1 cellular context compared by ENCODE assay signal in the genomic region with DNA sequence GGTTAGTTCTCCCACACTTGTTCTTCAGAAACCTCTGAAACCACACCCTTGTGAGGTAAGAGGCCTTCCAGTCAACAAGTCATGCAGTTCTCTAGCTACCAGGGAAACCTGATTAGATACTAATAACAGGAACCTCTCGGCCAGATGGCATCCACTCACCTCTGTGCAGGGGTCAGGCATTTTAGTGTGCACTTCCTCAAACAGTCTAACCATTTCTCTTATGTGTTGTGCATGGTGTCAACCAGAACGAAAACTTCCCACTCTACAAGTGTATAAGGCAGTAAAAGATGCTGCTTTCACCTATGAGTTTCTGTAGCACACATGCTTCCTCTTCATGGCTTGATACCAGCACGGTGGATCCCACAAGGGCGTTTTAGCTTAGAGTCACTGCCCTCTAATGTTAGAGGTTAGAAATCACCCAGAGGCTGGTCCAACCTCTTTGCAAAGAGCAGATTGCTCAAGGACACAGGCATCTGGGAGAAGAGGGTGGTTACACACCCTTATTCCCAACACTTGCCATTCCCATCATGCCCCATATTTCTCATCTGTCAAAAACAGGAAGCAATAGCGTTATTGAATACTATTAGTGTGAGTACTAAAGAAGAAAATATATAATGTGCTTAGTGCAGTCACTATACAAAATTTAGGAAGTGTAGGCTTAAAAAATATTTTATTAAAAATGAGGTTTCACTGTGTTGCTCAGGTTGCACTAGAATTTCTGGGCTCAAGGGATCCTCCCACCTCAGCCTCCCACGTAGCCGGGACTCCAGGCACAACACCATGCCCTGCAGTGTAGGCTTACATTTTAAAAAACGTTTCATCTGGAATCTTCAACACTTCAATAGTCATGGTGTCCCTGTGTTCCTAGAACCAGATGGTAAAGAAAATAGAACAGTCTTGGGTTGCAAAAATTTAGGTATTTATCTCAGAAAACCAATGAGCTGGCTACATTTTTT.
A peak's percentile ranks its signal among the peaks of the same experiment; 100 is the strongest.
TF ChIP-seq lines count a peak whose summit lies in the region.

No MANE protein-coding gene starts in this region.

TF ChIP-seq in HCT116, 20 proteins besides CTCF, POLR2A, EP300 and RAD21:
- no peak for TF ChIP-seq EZH2phosphoT487 (IDR thresholded peaks at IDR 0.05; ENCODE audit: borderline replicate concordance)
- TF ChIP-seq POLR2AphosphoS5 (IDR thresholded peaks at IDR 0.05; ENCODE audit: low read depth, low read length), result 0 out of 2 replicates have a peak, but pooled peaks have one; percentile 16
- TF ChIP-seq, protein P1, sequence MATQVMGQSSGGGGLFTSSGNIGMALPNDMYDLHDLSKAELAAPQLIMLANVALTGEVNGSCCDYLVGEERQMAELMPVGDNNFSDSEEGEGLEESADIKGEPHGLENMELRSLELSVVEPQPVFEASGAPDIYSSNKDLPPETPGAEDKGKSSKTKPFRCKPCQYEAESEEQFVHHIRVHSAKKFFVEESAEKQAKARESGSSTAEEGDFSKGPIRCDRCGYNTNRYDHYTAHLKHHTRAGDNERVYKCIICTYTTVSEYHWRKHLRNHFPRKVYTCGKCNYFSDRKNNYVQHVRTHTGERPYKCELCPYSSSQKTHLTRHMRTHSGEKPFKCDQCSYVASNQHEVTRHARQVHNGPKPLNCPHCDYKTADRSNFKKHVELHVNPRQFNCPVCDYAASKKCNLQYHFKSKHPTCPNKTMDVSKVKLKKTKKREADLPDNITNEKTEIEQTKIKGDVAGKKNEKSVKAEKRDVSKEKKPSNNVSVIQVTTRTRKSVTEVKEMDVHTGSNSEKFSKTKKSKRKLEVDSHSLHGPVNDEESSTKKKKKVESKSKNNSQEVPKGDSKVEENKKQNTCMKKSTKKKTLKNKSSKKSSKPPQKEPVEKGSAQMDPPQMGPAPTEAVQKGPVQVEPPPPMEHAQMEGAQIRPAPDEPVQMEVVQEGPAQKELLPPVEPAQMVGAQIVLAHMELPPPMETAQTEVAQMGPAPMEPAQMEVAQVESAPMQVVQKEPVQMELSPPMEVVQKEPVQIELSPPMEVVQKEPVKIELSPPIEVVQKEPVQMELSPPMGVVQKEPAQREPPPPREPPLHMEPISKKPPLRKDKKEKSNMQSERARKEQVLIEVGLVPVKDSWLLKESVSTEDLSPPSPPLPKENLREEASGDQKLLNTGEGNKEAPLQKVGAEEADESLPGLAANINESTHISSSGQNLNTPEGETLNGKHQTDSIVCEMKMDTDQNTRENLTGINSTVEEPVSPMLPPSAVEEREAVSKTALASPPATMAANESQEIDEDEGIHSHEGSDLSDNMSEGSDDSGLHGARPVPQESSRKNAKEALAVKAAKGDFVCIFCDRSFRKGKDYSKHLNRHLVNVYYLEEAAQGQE (IDR thresholded peaks at IDR 0.05; ENCODE audit: low read depth), result no peak
- peak; percentile 53 for TF ChIP-seq SP1 (IDR thresholded peaks at IDR 0.05; ENCODE audit: low read depth)
- TF ChIP-seq FOSL1 (IDR thresholded peaks at IDR 0.05; ENCODE audit: low read depth), result 0 out of 2 replicates have a peak, but pooled peaks have one; percentile 3
- 0 out of 2 replicates have a peak, but pooled peaks have one; percentile 31 for TF ChIP-seq CEBPB (IDR thresholded peaks at IDR 0.05; ENCODE audit: low read depth)
- TF ChIP-seq, protein P2, sequence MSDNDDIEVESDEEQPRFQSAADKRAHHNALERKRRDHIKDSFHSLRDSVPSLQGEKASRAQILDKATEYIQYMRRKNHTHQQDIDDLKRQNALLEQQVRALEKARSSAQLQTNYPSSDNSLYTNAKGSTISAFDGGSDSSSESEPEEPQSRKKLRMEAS (IDR thresholded peaks at IDR 0.05), result peak; percentile 38
- peak; percentile 37; the same call in 1 of the 2 replicates for TF ChIP-seq JUND (IDR thresholded peaks at IDR 0.05)
- no peak for TF ChIP-seq ZFX (IDR thresholded peaks at IDR 0.05)
- TF ChIP-seq CBX3 (IDR thresholded peaks at IDR 0.05; ENCODE audit: low read depth), result peak; percentile 45; the same call in 1 of the 2 replicates
- no peak; the same call in 1 of the 2 replicates for TF ChIP-seq EGR1 (IDR thresholded peaks at IDR 0.05; ENCODE audit: low read depth)
- no peak for TF ChIP-seq ATF3 (IDR thresholded peaks at IDR 0.05)
TF ChIP-seq in HCT116: peak in this region for 7.
